ENCODE assay signal across 1 cellular context in the genomic region with DNA sequence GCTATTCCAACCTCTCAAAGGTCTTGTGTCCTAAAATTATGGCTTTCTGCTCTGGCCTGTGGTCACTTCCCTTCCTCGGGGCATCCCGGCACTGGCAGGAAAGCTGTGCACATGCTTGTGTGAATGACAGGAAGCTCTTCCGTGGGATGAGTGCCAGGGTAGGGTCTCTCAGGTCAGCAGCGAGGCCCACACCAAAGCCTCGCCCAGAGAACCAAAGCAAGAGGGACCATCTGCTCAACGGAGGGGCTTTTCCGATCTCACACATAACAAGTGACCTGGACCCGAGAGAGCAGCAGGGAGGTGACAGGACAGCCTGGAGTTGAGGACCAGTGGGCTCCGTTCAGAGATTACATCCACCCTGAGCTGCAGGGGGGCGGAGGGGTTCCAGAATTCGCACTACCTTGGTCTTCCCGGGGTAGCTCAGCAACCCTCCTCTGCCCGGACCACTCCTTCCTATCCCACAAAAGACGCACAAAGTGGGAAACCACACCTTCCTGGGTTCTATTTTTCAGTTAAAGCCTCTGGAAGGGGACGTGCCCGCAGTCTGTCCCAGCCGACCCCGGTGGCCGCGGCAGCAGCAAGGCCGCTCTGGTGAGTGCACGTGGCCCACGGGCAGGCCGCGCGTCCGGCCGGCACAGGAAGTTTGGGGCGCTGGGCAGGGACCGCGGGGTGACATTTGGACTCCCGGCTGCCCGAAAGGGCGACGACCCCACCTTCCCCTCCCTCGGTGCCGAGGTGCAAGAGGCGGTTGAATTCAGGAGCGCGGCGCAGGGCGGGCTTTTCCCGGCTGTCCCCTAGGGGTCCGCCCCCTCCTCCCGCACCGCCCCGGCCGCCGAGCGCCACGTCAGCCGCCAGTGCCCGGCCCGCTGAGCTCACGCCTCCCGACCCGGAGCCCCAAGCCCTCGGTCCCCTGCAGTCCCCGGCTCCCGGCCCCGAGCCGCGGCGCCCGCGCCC.
A peak's percentile ranks its signal among the peaks of the same experiment; 100 is the strongest.
TF ChIP-seq lines count a peak whose summit lies in the region.

No MANE protein-coding gene starts in this region.

TF ChIP-seq in A549, 52 proteins besides CTCF, POLR2A, EP300 and RAD21 (continued from another document):
- TF ChIP-seq, protein P1, sequence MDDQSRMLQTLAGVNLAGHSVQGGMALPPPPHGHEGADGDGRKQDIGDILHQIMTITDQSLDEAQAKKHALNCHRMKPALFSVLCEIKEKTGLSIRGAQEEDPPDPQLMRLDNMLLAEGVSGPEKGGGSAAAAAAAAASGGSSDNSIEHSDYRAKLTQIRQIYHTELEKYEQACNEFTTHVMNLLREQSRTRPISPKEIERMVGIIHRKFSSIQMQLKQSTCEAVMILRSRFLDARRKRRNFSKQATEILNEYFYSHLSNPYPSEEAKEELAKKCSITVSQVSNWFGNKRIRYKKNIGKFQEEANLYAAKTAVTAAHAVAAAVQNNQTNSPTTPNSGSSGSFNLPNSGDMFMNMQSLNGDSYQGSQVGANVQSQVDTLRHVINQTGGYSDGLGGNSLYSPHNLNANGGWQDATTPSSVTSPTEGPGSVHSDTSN (IDR thresholded peaks at IDR 0.05) = no peak
- TF ChIP-seq NFE2L2 (conservative IDR thresholded peaks at IDR 0.05; ENCODE audit: low read length) = no peak
- TF ChIP-seq HEYL (CRISPR knock-in tag; IDR thresholded peaks at IDR 0.05) = no peak
- no peak for TF ChIP-seq SREBF2 (IDR thresholded peaks at IDR 0.05)
- TF ChIP-seq POLR2AphosphoS2 (conservative IDR thresholded peaks at IDR 0.05; ENCODE audit: low read length) = no peak
- TF ChIP-seq, protein P2, sequence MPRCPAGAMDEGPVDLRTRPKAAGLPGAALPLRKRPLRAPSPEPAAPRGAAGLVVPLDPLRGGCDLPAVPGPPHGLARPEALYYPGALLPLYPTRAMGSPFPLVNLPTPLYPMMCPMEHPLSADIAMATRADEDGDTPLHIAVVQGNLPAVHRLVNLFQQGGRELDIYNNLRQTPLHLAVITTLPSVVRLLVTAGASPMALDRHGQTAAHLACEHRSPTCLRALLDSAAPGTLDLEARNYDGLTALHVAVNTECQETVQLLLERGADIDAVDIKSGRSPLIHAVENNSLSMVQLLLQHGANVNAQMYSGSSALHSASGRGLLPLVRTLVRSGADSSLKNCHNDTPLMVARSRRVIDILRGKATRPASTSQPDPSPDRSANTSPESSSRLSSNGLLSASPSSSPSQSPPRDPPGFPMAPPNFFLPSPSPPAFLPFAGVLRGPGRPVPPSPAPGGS (IDR thresholded peaks at IDR 0.05) = no peak
- no peak for TF ChIP-seq JUN (IDR thresholded peaks at IDR 0.05)
- TF ChIP-seq ESRRA (IDR thresholded peaks at IDR 0.05; ENCODE audit: borderline replicate concordance, low read length) = no peak
- TF ChIP-seq, protein P3, sequence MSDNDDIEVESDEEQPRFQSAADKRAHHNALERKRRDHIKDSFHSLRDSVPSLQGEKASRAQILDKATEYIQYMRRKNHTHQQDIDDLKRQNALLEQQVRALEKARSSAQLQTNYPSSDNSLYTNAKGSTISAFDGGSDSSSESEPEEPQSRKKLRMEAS (IDR thresholded peaks at IDR 0.05) = peak; percentile 93
- no peak for TF ChIP-seq NPAS2 (CRISPR knock-in tag; IDR thresholded peaks at IDR 0.05; ENCODE audit: borderline replicate concordance)
